1 cellular context compared by ENCODE assay signal in the genomic region with DNA sequence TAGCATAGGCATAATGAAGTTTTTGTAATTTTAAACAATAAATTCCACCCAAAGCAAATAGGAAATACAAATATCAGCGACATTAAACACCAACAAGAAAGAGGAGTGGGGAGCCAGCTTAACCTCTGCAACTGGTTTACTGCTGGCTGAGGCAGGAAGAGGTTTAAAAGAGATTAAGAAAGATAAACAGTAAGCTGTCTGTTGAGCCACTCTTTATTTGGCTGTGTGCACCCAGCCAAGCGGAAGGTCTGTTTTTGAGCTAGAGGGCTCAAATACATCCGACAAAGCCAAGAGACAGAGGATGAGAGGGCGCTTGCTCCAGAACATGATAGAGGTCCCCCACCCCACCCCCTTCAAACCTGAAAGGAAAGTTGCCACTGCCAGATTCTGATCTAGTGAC.
TF ChIP-seq lines count a peak whose summit lies in the region.

No MANE protein-coding gene starts in this region.

TF ChIP-seq in HEK293, 187 proteins besides CTCF, POLR2A, EP300 and RAD21 (continued from another document):
- TF ChIP-seq, protein P1, sequence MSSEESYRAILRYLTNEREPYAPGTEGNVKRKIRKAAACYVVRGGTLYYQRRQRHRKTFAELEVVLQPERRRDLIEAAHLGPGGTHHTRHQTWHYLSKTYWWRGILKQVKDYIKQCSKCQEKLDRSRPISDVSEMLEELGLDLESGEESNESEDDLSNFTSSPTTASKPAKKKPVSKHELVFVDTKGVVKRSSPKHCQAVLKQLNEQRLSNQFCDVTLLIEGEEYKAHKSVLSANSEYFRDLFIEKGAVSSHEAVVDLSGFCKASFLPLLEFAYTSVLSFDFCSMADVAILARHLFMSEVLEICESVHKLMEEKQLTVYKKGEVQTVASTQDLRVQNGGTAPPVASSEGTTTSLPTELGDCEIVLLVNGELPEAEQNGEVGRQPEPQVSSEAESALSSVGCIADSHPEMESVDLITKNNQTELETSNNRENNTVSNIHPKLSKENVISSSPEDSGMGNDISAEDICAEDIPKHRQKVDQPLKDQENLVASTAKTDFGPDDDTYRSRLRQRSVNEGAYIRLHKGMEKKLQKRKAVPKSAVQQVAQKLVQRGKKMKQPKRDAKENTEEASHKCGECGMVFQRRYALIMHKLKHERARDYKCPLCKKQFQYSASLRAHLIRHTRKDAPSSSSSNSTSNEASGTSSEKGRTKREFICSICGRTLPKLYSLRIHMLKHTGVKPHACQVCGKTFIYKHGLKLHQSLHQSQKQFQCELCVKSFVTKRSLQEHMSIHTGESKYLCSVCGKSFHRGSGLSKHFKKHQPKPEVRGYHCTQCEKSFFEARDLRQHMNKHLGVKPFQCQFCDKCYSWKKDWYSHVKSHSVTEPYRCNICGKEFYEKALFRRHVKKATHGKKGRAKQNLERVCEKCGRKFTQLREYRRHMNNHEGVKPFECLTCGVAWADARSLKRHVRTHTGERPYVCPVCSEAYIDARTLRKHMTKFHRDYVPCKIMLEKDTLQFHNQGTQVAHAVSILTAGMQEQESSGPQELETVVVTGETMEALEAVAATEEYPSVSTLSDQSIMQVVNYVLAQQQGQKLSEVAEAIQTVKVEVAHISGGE (tag by site-specific recombination; conservative IDR thresholded peaks at IDR 0.05; ENCODE audit: low read depth), result no peak
- no peak for TF ChIP-seq PRDM1 (tag by site-specific recombination; IDR thresholded peaks at IDR 0.05)
- TF ChIP-seq, protein P2, sequence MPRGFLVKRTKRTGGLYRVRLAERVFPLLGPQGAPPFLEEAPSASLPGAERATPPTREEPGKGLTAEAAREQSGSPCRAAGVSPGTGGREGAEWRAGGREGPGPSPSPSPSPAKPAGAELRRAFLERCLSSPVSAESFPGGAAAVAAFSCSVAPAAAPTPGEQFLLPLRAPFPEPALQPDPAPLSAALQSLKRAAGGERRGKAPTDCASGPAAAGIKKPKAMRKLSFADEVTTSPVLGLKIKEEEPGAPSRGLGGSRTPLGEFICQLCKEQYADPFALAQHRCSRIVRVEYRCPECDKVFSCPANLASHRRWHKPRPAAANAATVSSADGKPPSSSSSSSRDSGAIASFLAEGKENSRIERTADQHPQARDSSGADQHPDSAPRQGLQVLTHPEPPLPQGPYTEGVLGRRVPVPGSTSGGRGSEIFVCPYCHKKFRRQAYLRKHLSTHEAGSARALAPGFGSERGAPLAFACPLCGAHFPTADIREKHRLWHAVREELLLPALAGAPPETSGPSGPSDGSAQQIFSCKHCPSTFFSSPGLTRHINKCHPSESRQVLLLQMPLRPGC (tag by site-specific recombination; IDR thresholded peaks at IDR 0.05), result no peak
- no peak for TF ChIP-seq ZNF596 (tag by site-specific recombination; IDR thresholded peaks at IDR 0.05)
- no peak for TF ChIP-seq ZBTB21 (tag by site-specific recombination; IDR thresholded peaks at IDR 0.05)
- TF ChIP-seq, protein P3, sequence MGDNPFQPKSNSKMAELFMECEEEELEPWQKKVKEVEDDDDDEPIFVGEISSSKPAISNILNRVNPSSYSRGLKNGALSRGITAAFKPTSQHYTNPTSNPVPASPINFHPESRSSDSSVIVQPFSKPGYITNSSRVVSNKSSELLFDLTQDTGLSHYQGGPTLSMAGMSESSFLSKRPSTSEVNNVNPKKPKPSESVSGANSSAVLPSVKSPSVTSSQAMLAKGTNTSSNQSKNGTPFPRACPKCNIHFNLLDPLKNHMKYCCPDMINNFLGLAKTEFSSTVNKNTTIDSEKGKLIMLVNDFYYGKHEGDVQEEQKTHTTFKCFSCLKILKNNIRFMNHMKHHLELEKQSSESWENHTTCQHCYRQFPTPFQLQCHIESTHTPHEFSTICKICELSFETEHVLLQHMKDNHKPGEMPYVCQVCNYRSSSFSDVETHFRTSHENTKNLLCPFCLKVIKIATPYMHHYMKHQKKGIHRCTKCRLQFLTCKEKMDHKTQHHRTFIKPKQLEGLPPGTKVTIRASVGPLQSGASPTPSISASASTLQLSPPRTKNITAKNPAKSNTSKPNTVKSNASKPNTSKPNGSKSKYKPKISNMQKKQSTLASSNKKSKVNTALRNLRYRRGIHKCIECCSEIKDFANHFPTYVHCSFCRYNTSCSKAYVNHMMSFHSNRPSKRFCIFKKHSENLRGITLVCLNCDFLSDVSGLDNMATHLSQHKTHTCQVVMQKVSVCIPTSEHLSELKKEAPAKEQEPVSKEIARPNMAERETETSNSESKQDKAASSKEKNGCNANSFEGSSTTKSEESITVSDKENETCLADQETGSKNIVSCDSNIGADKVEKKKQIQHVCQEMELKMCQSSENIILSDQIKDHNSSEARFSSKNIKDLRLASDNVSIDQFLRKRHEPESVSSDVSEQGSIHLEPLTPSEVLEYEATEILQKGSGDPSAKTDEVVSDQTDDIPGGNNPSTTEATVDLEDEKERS (tag by site-specific recombination; IDR thresholded peaks at IDR 0.05), result no peak
- no peak for TF ChIP-seq ZNF23 (tag by site-specific recombination; IDR thresholded peaks at IDR 0.05; ENCODE audit: borderline replicate concordance)
- TF ChIP-seq, protein P4, sequence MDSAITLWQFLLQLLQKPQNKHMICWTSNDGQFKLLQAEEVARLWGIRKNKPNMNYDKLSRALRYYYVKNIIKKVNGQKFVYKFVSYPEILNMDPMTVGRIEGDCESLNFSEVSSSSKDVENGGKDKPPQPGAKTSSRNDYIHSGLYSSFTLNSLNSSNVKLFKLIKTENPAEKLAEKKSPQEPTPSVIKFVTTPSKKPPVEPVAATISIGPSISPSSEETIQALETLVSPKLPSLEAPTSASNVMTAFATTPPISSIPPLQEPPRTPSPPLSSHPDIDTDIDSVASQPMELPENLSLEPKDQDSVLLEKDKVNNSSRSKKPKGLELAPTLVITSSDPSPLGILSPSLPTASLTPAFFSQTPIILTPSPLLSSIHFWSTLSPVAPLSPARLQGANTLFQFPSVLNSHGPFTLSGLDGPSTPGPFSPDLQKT (IDR thresholded peaks at IDR 0.05; ENCODE audit: borderline replicate concordance, low read depth, low read length), result no peak
- no peak for TF ChIP-seq ZNF404 (tag by site-specific recombination; IDR thresholded peaks at IDR 0.05)
- no peak for TF ChIP-seq ZNF629 (tag by site-specific recombination; IDR thresholded peaks at IDR 0.05)
